Comparison of ENCODE assay signal across 8 cellular contexts in the genomic region with DNA sequence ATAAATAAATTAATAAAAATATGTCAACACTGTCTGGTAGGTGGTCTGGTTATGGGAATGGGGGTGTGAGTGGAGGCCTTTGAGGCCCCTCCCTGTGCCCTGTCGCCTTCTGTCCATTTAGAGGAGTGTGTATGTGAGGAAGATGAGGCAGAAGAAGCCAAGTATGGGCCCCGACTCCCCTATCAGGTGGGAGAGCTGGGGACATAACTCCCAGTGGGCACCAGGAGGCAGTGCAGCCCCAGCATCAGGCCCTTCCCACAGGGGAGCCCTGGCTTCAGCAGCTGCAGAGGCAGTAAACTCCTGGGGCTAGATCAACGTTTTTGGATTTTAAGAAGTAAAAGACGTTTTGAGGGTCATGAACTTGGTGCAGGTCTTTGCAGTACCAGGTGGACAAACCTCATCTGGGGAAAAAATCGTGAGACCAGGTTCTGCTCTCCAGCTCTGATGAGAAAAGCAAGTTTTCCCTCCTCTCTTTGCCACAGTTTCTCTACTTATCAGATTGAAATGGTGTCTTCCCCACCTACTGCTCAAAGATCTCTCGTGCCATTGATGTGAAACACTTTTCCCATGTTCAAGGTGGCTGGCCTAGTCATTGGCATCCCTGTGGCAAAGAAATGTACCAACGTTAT.
DNase-seq lines count a peak whose midpoint lies in the region; ATAC-seq and TF ChIP-seq lines count a peak whose summit lies in the region.

No MANE protein-coding gene starts in this region.

- H2AK5ac ChIP-seq in IMR-90 (ENCODE audit: low read depth, low read length): peak overlapping the region; percentile 55; the same call in 1 of the 2 replicates
- no peak overlapping the region for H2AK5ac ChIP-seq in neuronal stem cell (ENCODE audit: low read depth, low read length)

- peak overlapping the region; percentile 42; the same call in 1 of the 2 replicates for H3K18ac ChIP-seq in IMR-90 (ENCODE audit: low read depth, low read length)
- H3K18ac ChIP-seq in neuronal stem cell (ENCODE audit: low read length): no peak overlapping the region

- no peak overlapping the region for H3K27ac ChIP-seq in IMR-90 (ENCODE audit: insufficient read depth, low read length)
- H3K27ac ChIP-seq in Peyer's patch: no peak overlapping the region
- no peak overlapping the region for H3K27ac ChIP-seq in neuronal stem cell (replicated peaks; ENCODE audit: low read length)
- H3K27ac ChIP-seq in substantia nigra (ENCODE audit: low read depth, low read length, poor library complexity, severe bottlenecking): no peak overlapping the region

- H3K9me1 ChIP-seq in IMR-90 (ENCODE audit: insufficient read depth, low read length): no peaks in the 10 kb centered on the region

- no peak overlapping the region for H4K5ac ChIP-seq in IMR-90 (ENCODE audit: low read depth, low read length)

- CTCF ChIA-PET in IMR-90 (lab: Yijun Ruan, JAX): interaction anchor here (0.5 to 1.4 kb wide), 6 partner anchors 296 to 376 kb away, joined by 3 to 10 read pairs (median 4); no protein-coding TSS in a partner anchor

- H3K9ac ChIP-seq in IMR-90 (ENCODE audit: low read depth, low read length) (no peak overlapping the region), neuronal stem cell (ENCODE audit: low read depth, low read length, poor library complexity) (no peak overlapping the region)

- no peaks in the 10 kb centered on the region for H3K9me3 Mint-ChIP-seq in activated T-cell treated with anti-CD3 and anti-CD28 coated beads, Interleukin-2, amount 50 U/mL, for 72 hours

- intact Hi-C loops in IMR-90 (cut with micrococcal nuclease): loop anchor here (1.0 to 10.0 kb wide), 4 partner anchors 143 to 334 kb away; a partner anchor contains a TSS

- DNase-seq in DMS 273 (lab: John Stamatoyannopoulos, UW; ENCODE audit: unreplicated experiment) (peak; percentile 93), IMR-90 (peak; percentile 70), Peyer's patch (peak; percentile 70 to 91 (median 82)), fibroblast of the aortic adventitia (ENCODE audit: low read depth) (peak; percentile 81), neuronal stem cell (ENCODE audit: low spot score) (peak; percentile 45), substantia nigra (lab: John Stamatoyannopoulos, UW) (peak in 45 of 49 donors; percentile 6 to 84 (median 66))
- DNase-seq in activated T-cell treated with anti-CD3 and anti-CD28 coated beads, Interleukin-2, amount 50 U/mL, for 72 hours: peak; percentile 79 to 80

- H3K4ac ChIP-seq in IMR-90 (ENCODE audit: low read depth, low read length) (peak overlapping the region; percentile 67), neuronal stem cell (ENCODE audit: low read length) (no peak overlapping the region)

- no TSS peak for BruUV-seq in IMR-90 (replicated peaks; lab: Mats Ljungman, UMichigan)

- in situ Hi-C loops in IMR-90 (cut with MboI; ENCODE audit: low sequenced_read_pairs): loop anchor here (5.0 kb wide), 1 partner anchor 332 kb away; no protein-coding TSS in a partner anchor

- no peaks in the 10 kb centered on the region for H3K27me3 Mint-ChIP-seq in activated T-cell treated with anti-CD3 and anti-CD28 coated beads, Interleukin-2, amount 50 U/mL, for 72 hours (ENCODE audit: low read depth)

- peak overlapping the region; percentile 79 for H2BK20ac ChIP-seq in IMR-90 (ENCODE audit: low read depth, low read length)

- dilution Hi-C loops in IMR-90 (cut with HindIII; ENCODE audit: low sequenced_read_pairs, unreplicated experiment): loop anchor here (25.0 kb wide), 1 partner anchor 327 kb away; no protein-coding TSS in a partner anchor

- H2BK15ac ChIP-seq in IMR-90 (ENCODE audit: low read depth, low read length) (peak overlapping the region; percentile 36; the same call in 1 of the 3 replicates), neuronal stem cell (ENCODE audit: low read length) (no peak overlapping the region)

- H3K79me1 ChIP-seq in IMR-90 (ENCODE audit: low read depth in 1 of 2, low read length in 2 of 2) (no peaks in the 10 kb centered on the region), neuronal stem cell (ENCODE audit: low read depth, low read length) (no peaks in the 10 kb centered on the region)

- TF ChIP-seq POLR2A in IMR-90 (IDR thresholded peaks at IDR 0.05; ENCODE audit: low read depth, low read length): peak; percentile 60; the same call in 1 of the 2 replicates
- TF ChIP-seq POLR2A in Peyer's patch (IDR thresholded peaks at IDR 0.05): no peak

- peak; percentile 100 for TF ChIP-seq RAD21 in IMR-90 (IDR thresholded peaks at IDR 0.05; ENCODE audit: low read length)

- peak; percentile 96 for TF ChIP-seq CTCF in IMR-90 (conservative IDR thresholded peaks at IDR 0.05; ENCODE audit: low read depth, low read length)
- TF ChIP-seq CTCF in Peyer's patch (IDR thresholded peaks at IDR 0.05): peak; percentile 76 to 96 (median 94)
- TF ChIP-seq CTCF in fibroblast of the aortic adventitia (IDR thresholded peaks at IDR 0.05; ENCODE audit: insufficient read depth, low read length): peak; percentile 94

- H4K91ac ChIP-seq in IMR-90 (ENCODE audit: insufficient read depth, low read depth, low read length) (peak overlapping the region; percentile 68; the same call in 1 of the 2 replicates), neuronal stem cell (ENCODE audit: low read depth, low read length, poor library complexity) (no peak overlapping the region)

- 50% methylated on average over 1 of the region's 7 CpGs; no CpG with 5 or more reads in 1 of the 2 experiments for WGBS in IMR-90 (ENCODE audit: extremely low coverage in 2 of 2, insufficient read length in 1 of 2), 2 experiments
- WGBS in neuronal stem cell (ENCODE audit: extremely low coverage in 2 of 2, insufficient read length in 2 of 2, insufficient replicate concordance in 1 of 2), 2 donors: no CpG with 5 or more reads among the region's 7 CpGs

- H3K9me3 ChIP-seq in IMR-90 (ENCODE audit: control insufficient read depth, insufficient read depth, low read length): no peaks in the 10 kb centered on the region
- H3K9me3 ChIP-seq in Peyer's patch: no peaks in the 10 kb centered on the region
- H3K9me3 ChIP-seq in neuronal stem cell (replicated peaks in 1 of 2; ENCODE audit: control insufficient read depth in 2 of 2, insufficient read depth in 1 of 2, low read depth in 1 of 2, low read length in 2 of 2): no peaks in the 10 kb centered on the region

- no peaks in the 10 kb centered on the region for H3K4me1 Mint-ChIP-seq in activated T-cell treated with anti-CD3 and anti-CD28 coated beads, Interleukin-2, amount 50 U/mL, for 72 hours (ENCODE audit: low read depth)

- H4K8ac ChIP-seq in IMR-90 (ENCODE audit: low read depth in 2 of 2, low read length in 2 of 2) (peak overlapping the region in 1 of 2 experiments; percentile 82; a peak in 2 of 4 replicates), neuronal stem cell (ENCODE audit: low read depth, low read length) (no peak overlapping the region)

- no peak overlapping the region for H3K4me2 ChIP-seq in IMR-90 (ENCODE audit: low read depth, low read length)
- H3K4me2 ChIP-seq in neuronal stem cell (ENCODE audit: insufficient read depth, low read length, poor library complexity, severe bottlenecking): no peak overlapping the region

- H2AK9ac ChIP-seq in IMR-90 (replicated peaks; ENCODE audit: low read depth, low read length, poor library complexity): peak overlapping the region; percentile 58

- H2AFZ ChIP-seq in IMR-90 (replicated peaks; ENCODE audit: low read length, poor library complexity) (peak overlapping the region; percentile 19), neuronal stem cell (ENCODE audit: low read length) (peak overlapping the region; percentile 47)

- no peak overlapping the region for H3K4me3 ChIP-seq in IMR-90 (ENCODE audit: insufficient read depth, low read depth, low read length)
- H3K4me3 ChIP-seq in Peyer's patch: no peak overlapping the region
- no peak overlapping the region for H3K4me3 ChIP-seq in fibroblast of the aortic adventitia (ENCODE audit: low read depth, low read length)
- H3K4me3 ChIP-seq in neuronal stem cell (ENCODE audit: low read length in 2 of 2): no peak overlapping the region

- H3K4me1 ChIP-seq in IMR-90 (ENCODE audit: control insufficient read depth, insufficient read depth, low read length) (peaks cover 2% of the 10 kb centered on the region; the same call in 1 of the 2 replicates), Peyer's patch (no peaks in the 10 kb centered on the region), neuronal stem cell (ENCODE audit: control insufficient read depth in 2 of 2, insufficient read depth in 1 of 2, low read depth in 1 of 2, low read length in 2 of 2) (peaks cover 0 to 3% of the 10 kb centered on the region in 2 donors)

- H3K23ac ChIP-seq in IMR-90 (ENCODE audit: low read depth, low read length) (no peak overlapping the region; the same call in 1 of the 2 replicates), neuronal stem cell (ENCODE audit: low read depth, low read length, poor library complexity) (no peak overlapping the region)

- H3K4me3 Mint-ChIP-seq in activated T-cell treated with anti-CD3 and anti-CD28 coated beads, Interleukin-2, amount 50 U/mL, for 72 hours: no peak overlapping the region

- H2BK5ac ChIP-seq in IMR-90 (ENCODE audit: low read depth, low read length, poor library complexity, severe bottlenecking) (no peak overlapping the region), neuronal stem cell (ENCODE audit: low read length) (no peak overlapping the region)

- POLR2A ChIA-PET in IMR-90 (lab: Charles Lee; ENCODE audit: unreplicated experiment): interaction anchor here (0.7 kb wide), 1 partner anchor 106 kb away, joined by 5 read pairs; no protein-coding TSS in a partner anchor

- H2BK12ac ChIP-seq in neuronal stem cell (ENCODE audit: low read length): no peak overlapping the region

- H3K36me3 Mint-ChIP-seq in activated T-cell treated with anti-CD3 and anti-CD28 coated beads, Interleukin-2, amount 50 U/mL, for 72 hours (ENCODE audit: insufficient read depth in 2 of 2): no peaks in the 10 kb centered on the region

- no peak overlapping the region; the same call in 1 of the 2 replicates for H3K56ac ChIP-seq in IMR-90 (ENCODE audit: extremely low read depth, insufficient read depth, low read length)

- peak overlapping the region; percentile 79; the same call in 1 of the 2 replicates for H2BK120ac ChIP-seq in IMR-90 (ENCODE audit: low read depth, low read length)
- no peak overlapping the region for H2BK120ac ChIP-seq in neuronal stem cell (ENCODE audit: low read depth, low read length)

- H3K14ac ChIP-seq in IMR-90 (replicated peaks; ENCODE audit: low read depth, low read length) (0 out of 2 replicates have a peak overlapping the region, but pooled peaks have one; percentile 19), neuronal stem cell (ENCODE audit: low read length) (no peak overlapping the region)

- H3K27me3 ChIP-seq in IMR-90 (ENCODE audit: control insufficient read depth, insufficient read depth, low read length): peaks cover 11% of the 10 kb centered on the region
- H3K27me3 ChIP-seq in Peyer's patch: no peaks in the 10 kb centered on the region
- no peaks in the 10 kb centered on the region for H3K27me3 ChIP-seq in neuronal stem cell (ENCODE audit: control insufficient read depth in 3 of 3, insufficient read depth in 3 of 3, low read depth in 1 of 3, low read length in 3 of 3)

- H3K36me3 ChIP-seq in IMR-90 (ENCODE audit: control insufficient read depth, insufficient read depth, low read length) (no peaks in the 10 kb centered on the region), Peyer's patch (no peaks in the 10 kb centered on the region), neuronal stem cell (replicated peaks in 1 of 2; ENCODE audit: control insufficient read depth in 2 of 2, insufficient read depth in 2 of 2, low read length in 2 of 2) (no peaks in the 10 kb centered on the region)

- no peak overlapping the region for H3K27ac Mint-ChIP-seq in activated T-cell treated with anti-CD3 and anti-CD28 coated beads, Interleukin-2, amount 50 U/mL, for 72 hours

- ATAC-seq in GM21447 (IDR thresholded peaks at IDR 0.05; ENCODE audit: unreplicated experiment) (peak; percentile 77), IMR-90 (ENCODE audit: low read depth) (peak; percentile 99)
- ATAC-seq in activated T-cell treated with anti-CD3 and anti-CD28 coated beads, Interleukin-2, amount 50 U/mL, for 72 hours (replicated peaks in 1 of 2): peak; percentile 98 to 99

- H4K20me1 ChIP-seq in IMR-90 (ENCODE audit: insufficient read depth, low read length): no peaks in the 10 kb centered on the region
